ENCODE assay signal across 8 cellular contexts in the genomic region with DNA sequence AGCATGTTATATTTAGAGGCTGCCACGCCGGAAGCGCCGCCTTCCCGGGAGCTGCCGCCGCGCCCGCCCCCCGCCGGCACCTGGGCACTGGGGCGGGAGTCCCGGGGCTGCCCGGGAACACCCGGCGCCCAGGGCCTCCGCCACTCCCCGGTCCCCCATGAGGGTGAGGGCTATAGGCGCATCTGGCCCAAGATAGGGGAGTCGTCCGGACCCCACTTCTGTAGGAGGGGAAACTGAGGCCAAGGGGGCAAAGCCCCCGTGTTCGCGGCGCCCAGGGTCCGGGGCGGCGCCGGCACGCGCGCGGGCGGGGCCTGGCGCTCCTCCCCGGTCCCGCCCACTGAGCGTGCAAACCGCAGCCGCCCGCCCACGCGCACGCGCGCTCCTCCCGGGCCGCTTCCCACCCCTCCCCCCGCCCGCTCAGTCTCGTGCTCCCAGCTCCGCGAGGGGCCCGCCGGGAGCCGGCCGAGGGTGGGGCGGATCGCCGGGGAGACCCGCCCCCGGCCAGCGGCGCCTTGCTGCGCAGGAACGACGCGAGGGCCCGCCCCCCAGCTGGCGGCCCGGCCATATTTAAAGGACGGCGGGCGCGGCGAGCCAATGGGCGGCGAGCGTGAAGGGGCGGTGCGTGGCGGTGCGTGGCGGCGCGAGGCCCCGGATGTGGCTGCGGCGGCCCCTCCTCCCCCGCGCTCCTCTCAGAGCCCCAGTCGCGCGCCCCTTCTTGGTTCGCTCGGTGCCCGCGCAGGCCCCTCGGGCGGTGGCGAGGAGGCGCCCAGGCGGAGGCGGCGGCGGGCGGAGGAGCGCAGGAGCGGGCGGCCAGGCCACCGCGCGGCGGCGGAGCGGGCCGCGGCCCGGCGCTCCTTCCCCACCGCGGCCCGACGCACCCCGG. TPM values are rescaled to one million over a fixed set of nuclear protein-coding genes. Genes with fewer than 3 reads are reported as not detected.
DNase-seq lines count a peak whose midpoint lies in the region; ATAC-seq and TF ChIP-seq lines count a peak whose summit lies in the region.

A gene (plus strand): TSS at position 700 of the 883 bp plus-strand sequence. CDS start 192 bp downstream, outside the sequence.

- peak within 1 kb of the TSS; percentile 90 for H3K27ac ChIP-seq in CD4-positive, CD25-positive, alpha-beta regulatory T cell (ENCODE audit: insufficient read depth, low read length, poor library complexity, severe bottlenecking)
- peak within 1 kb of the TSS; percentile 83 to 93 (median 91) for H3K27ac ChIP-seq in right lobe of liver

- peak in 2 of 4 donors; percentile 9 to 10 for TF ChIP-seq CTCF in right lobe of liver (IDR thresholded peaks at IDR 0.05)

- peak within 1 kb of the TSS; percentile 64 for H3K4me3 ChIP-seq in CD4-positive, CD25-positive, alpha-beta regulatory T cell (ENCODE audit: low read depth, low read length)
- H3K4me3 ChIP-seq in right lobe of liver = peak within 1 kb of the TSS; percentile 79 to 86 (median 82)

- H3K36me3 Mint-ChIP-seq in CD4-positive, CD25-positive, alpha-beta regulatory T cell = peaks cover 12% of the 10 kb centered on the region
- peaks cover 23% of the 10 kb centered on the region for H3K36me3 Mint-ChIP-seq in activated CD4-positive, alpha-beta memory T cell treated with anti-CD3 and anti-CD28 coated beads for 36 hours

- peaks cover 44% of the 10 kb centered on the region for H3K4me1 ChIP-seq in CD4-positive, CD25-positive, alpha-beta regulatory T cell (ENCODE audit: control insufficient read depth, insufficient read depth, low read length, poor library complexity, severe bottlenecking)
- H3K4me1 ChIP-seq in right lobe of liver = peaks cover 0 to 11% (median 3%) of the 10 kb centered on the region in 4 donors

- intact Hi-C loops in activated CD4-positive, alpha-beta memory T cell treated with anti-CD3 and anti-CD28 coated beads for 36 hours (cut with micrococcal nuclease) = loop anchor here (1.0 to 5.0 kb wide), 5 partner anchors 20 to 180 kb away; a partner anchor contains a TSS
- intact Hi-C loops in right lobe of liver (cut with DNase I) = no loop called here

- peak; percentile 31 for TF ChIP-seq POLR2A in right lobe of liver (IDR thresholded peaks at IDR 0.05)

- WGBS in right lobe of liver (ENCODE audit: insufficient coverage, low coverage, low lambda C conversion rate, missing lambda C conversion rate) = 0% methylated on average over 2 of the region's 125 CpGs

- CTCF ChIA-PET in activated CD4-positive, alpha-beta memory T cell treated with anti-CD3 and anti-CD28 coated beads for 36 hours (lab: Charles Lee) = interaction anchor here (1.0 to 3.2 kb wide), 6 partner anchors 11 to 117 kb away, joined by 3 to 16 read pairs (median 6); a partner anchor contains a TSS

- DNase-seq in CD4-positive, CD25-positive, alpha-beta regulatory T cell = peak; percentile 93 to 98 (median 96)
- DNase-seq in HK-2 (ENCODE audit: unreplicated experiment) (peak; percentile 100), NCI-H82 treated with DMSO at 0.1 percent for 48 hours (lab: John Stamatoyannopoulos, UW; ENCODE audit: unreplicated experiment) (peak; percentile 79), dermis microvascular lymphatic vessel endothelial cell (ENCODE audit: low read depth in 2 of 2) (peak; percentile 83 to 97), right lobe of liver (peak; percentile 97 to 98 (median 97))
- peak; percentile 97 for DNase-seq in activated CD4-positive, alpha-beta memory T cell treated with anti-CD3 and anti-CD28 coated beads for 36 hours
- peak; percentile 96 for DNase-seq in stimulated activated CD4-positive, alpha-beta T cell treated with anti-CD3 and anti-CD28 coated beads, Interleukin-4, amount 100 ng/mL, for 24 hours

- peaks cover 25% of the 10 kb centered on the region for H3K36me3 ChIP-seq in CD4-positive, CD25-positive, alpha-beta regulatory T cell (ENCODE audit: control insufficient read depth, insufficient read depth, low read length)
- peaks cover 0 to 29% (median 13%) of the 10 kb centered on the region in 4 donors for H3K36me3 ChIP-seq in right lobe of liver

- no peaks in the 10 kb centered on the region for H3K27me3 ChIP-seq in CD4-positive, CD25-positive, alpha-beta regulatory T cell (ENCODE audit: control insufficient read depth, insufficient read depth, low read length)
- H3K27me3 ChIP-seq in right lobe of liver = no peaks in the 10 kb centered on the region

- peak within 1 kb of the TSS; percentile 92 to 95 (median 92) for H3K4me3 Mint-ChIP-seq in CD4-positive, CD25-positive, alpha-beta regulatory T cell
- H3K4me3 Mint-ChIP-seq in activated CD4-positive, alpha-beta memory T cell treated with anti-CD3 and anti-CD28 coated beads for 36 hours = peak within 1 kb of the TSS; percentile 86

- POLR2A ChIA-PET in activated CD4-positive, alpha-beta memory T cell treated with anti-CD3 and anti-CD28 coated beads for 36 hours (lab: Charles Lee) = interaction anchor here (0.6 to 2.6 kb wide), 7 partner anchors 11 to 1858 kb away, joined by 3 to 15 read pairs (median 4); a partner anchor contains a TSS

- peaks cover 7% of the 10 kb centered on the region for H3K27me3 Mint-ChIP-seq in CD4-positive, CD25-positive, alpha-beta regulatory T cell
- no peaks in the 10 kb centered on the region for H3K27me3 Mint-ChIP-seq in activated CD4-positive, alpha-beta memory T cell treated with anti-CD3 and anti-CD28 coated beads for 36 hours

- peak within 1 kb of the TSS; percentile 29 to 97 (median 92) for H3K27ac Mint-ChIP-seq in CD4-positive, CD25-positive, alpha-beta regulatory T cell
- peak within 1 kb of the TSS; percentile 95 for H3K27ac Mint-ChIP-seq in activated CD4-positive, alpha-beta memory T cell treated with anti-CD3 and anti-CD28 coated beads for 36 hours

- H3K9me3 Mint-ChIP-seq in CD4-positive, CD25-positive, alpha-beta regulatory T cell = peaks cover 0 to 7% (median 0%) of the 10 kb centered on the region in 7 donors
- H3K9me3 Mint-ChIP-seq in activated CD4-positive, alpha-beta memory T cell treated with anti-CD3 and anti-CD28 coated beads for 36 hours = peaks cover 4% of the 10 kb centered on the region

- peaks cover 4 to 65% (median 37%) of the 10 kb centered on the region in 4 donors for H3K4me1 Mint-ChIP-seq in CD4-positive, CD25-positive, alpha-beta regulatory T cell
- peaks cover 49% of the 10 kb centered on the region for H3K4me1 Mint-ChIP-seq in activated CD4-positive, alpha-beta memory T cell treated with anti-CD3 and anti-CD28 coated beads for 36 hours (ENCODE audit: low read depth)

- ATAC-seq in CD4-positive, CD25-positive, alpha-beta regulatory T cell (ENCODE audit: low read depth in 2 of 2) = peak; percentile 81 to 88
- ATAC-seq in GM19452 (IDR thresholded peaks at IDR 0.05; ENCODE audit: unreplicated experiment) (peak; percentile 71), right lobe of liver (peak; percentile 88 to 93 (median 90))

- no peaks in the 10 kb centered on the region for H3K9me3 ChIP-seq in CD4-positive, CD25-positive, alpha-beta regulatory T cell (ENCODE audit: control insufficient read depth in 2 of 2, low read length in 2 of 2)
- H3K9me3 ChIP-seq in right lobe of liver = no peaks in the 10 kb centered on the region

RNA-seq across cellular contexts. Expression of the gene that starts here (rescaled TPM):
- 33.7 TPM for total RNA-seq in CD4-positive, CD25-positive, alpha-beta regulatory T cell
- 1 to 10 TPM in 2 of 4 donors, under 1 TPM in 2; 0.65 to 1.9 (median 1.0) TPM for polyA plus RNA-seq in CD4-positive, CD25-positive, alpha-beta regulatory T cell
- 10 to 100 TPM; 33.4 to 35.1 TPM for total RNA-seq in activated CD4-positive, alpha-beta memory T cell treated with anti-CD3 and anti-CD28 coated beads for 36 hours
- total RNA-seq in dermis microvascular lymphatic vessel endothelial cell = 23.2 and 31.7 TPM in 2 replicates
- 10 to 100 TPM in 5 of 6 experiments, 1 to 10 TPM in 1; 9.5 to 19.8 (median 14.2) TPM for total RNA-seq in right lobe of liver

Comparison
In these comparisons a context has a peak if more than half of its experiments do, and no peak if none do; other contexts are left out.
1. Peak in every context shown above with its lines: DNase-seq, ATAC-seq, H3K4me3 ChIP-seq and H3K27ac ChIP-seq.